In genomic region chr2:122908134-122908533, GRCh38 we compare ENCODE assay signal across 25 cellular contexts.
"Had no signal": no experiment of that assay in that cellular context is flagged by ENCODE, and none has a peak within 500 bp of the region (broad histone marks: within the 10 kb centered on the region; RNA-seq: fewer than 3 reads in every experiment).

No MANE protein-coding gene starts in this region.

- ATAC-seq: effector memory CD8-positive, alpha-beta T cell; left lobe of liver; mucosa of descending colon; natural killer cell treated with Interleukin-12 subunit alpha and Interleukin-12 subunit beta and Interleukin-15 and Interleukin-18, amount 100 ng/mL, for 72 hours; sciatic nerve; stimulated activated effector memory CD8-positive, alpha-beta T cell treated with anti-CD3 and anti-CD28 coated beads, Interleukin-12 subunit alpha, Interleukin-12 subunit beta, amount 100 ng/mL, for 72 hours had no signal

- H3K9me3 Mint-ChIP-seq: mesothelial cell of epicardium had no signal

- H3K36me3 Mint-ChIP-seq: mesothelial cell of epicardium; naive B cell; natural killer cell treated with Interleukin-12 subunit alpha and Interleukin-12 subunit beta and Interleukin-15 and Interleukin-18, amount 100 ng/mL, for 72 hours; stimulated activated effector memory CD8-positive, alpha-beta T cell treated with anti-CD3 and anti-CD28 coated beads, Interleukin-12 subunit alpha, Interleukin-12 subunit beta, amount 100 ng/mL, for 72 hours had no signal

- H3K4me1 Mint-ChIP-seq: immature natural killer cell; naive B cell; stimulated activated effector memory CD8-positive, alpha-beta T cell treated with anti-CD3 and anti-CD28 coated beads, Interleukin-12 subunit alpha, Interleukin-12 subunit beta, amount 100 ng/mL, for 72 hours had no signal

- H3K27ac ChIP-seq: esophagus squamous epithelium, prostate gland, right atrium auricular region, stomach, thyroid gland, vagina had no signal

- DNase-seq: cortex of kidney; effector memory CD8-positive, alpha-beta T cell; erythroblast; esophagus squamous epithelium; foreskin melanocyte; hypothalamus; immature natural killer cell; mesenchymal stem cell; mucosa of descending colon; naive B cell; nucleus accumbens; stimulated activated CD4-positive, alpha-beta T cell treated with anti-CD3 and anti-CD28 coated beads, Interleukin-2, amount 100 ng/mL, for 24 hours; stimulated activated CD4-positive, alpha-beta T cell treated with anti-CD3 and anti-CD28 coated beads, Interleukin-4, amount 100 ng/mL, for 24 hours; stimulated activated naive CD4-positive, alpha-beta T cell treated with Interleukin-2 at 50 U/mL for 16 hours; stomach; thyroid gland; trophoblast cell had no signal

- H3K4me3 ChIP-seq: esophagus squamous epithelium, mucosa of descending colon, prostate gland, right atrium auricular region, stomach, thyroid gland, vagina had no signal

- H3K4me1 ChIP-seq: esophagus squamous epithelium, prostate gland, right atrium auricular region, stomach, thyroid gland, vagina had no signal

- H3K4me3 Mint-ChIP-seq: effector memory CD8-positive, alpha-beta T cell; immature natural killer cell; mesothelial cell of epicardium; naive B cell; natural killer cell treated with Interleukin-12 subunit alpha and Interleukin-12 subunit beta and Interleukin-15 and Interleukin-18, amount 100 ng/mL, for 72 hours; stimulated activated effector memory CD8-positive, alpha-beta T cell treated with anti-CD3 and anti-CD28 coated beads, Interleukin-12 subunit alpha, Interleukin-12 subunit beta, amount 100 ng/mL, for 72 hours had no signal

- H3K9me3 ChIP-seq: esophagus squamous epithelium, mucosa of descending colon, prostate gland, right atrium auricular region, stomach, thyroid gland, vagina had no signal

- H3K36me3 ChIP-seq: esophagus squamous epithelium, prostate gland, right atrium auricular region, stomach, thyroid gland, vagina had no signal

- H3K27me3 ChIP-seq: esophagus squamous epithelium, right atrium auricular region, stomach, thyroid gland, vagina had no signal

- H3K27me3 Mint-ChIP-seq: effector memory CD8-positive, alpha-beta T cell; naive B cell; natural killer cell treated with Interleukin-12 subunit alpha and Interleukin-12 subunit beta and Interleukin-15 and Interleukin-18, amount 100 ng/mL, for 72 hours had no signal

- H3K27ac Mint-ChIP-seq: effector memory CD8-positive, alpha-beta T cell; immature natural killer cell; mesothelial cell of epicardium; naive B cell; natural killer cell treated with Interleukin-12 subunit alpha and Interleukin-12 subunit beta and Interleukin-15 and Interleukin-18, amount 100 ng/mL, for 72 hours; stimulated activated effector memory CD8-positive, alpha-beta T cell treated with anti-CD3 and anti-CD28 coated beads, Interleukin-12 subunit alpha, Interleukin-12 subunit beta, amount 100 ng/mL, for 72 hours had no signal
